In genomic region chr1:90616395-90616794, GRCh38 we compare ENCODE assay signal across 9 cellular contexts.
DNase-seq lines count a peak whose midpoint lies in the region; ATAC-seq and TF ChIP-seq lines count a peak whose summit lies in the region.
"Had no signal": no experiment of that assay in that cellular context is flagged by ENCODE, and none has a peak within 500 bp of the region (broad histone marks: within the 10 kb centered on the region; RNA-seq: fewer than 3 reads in every experiment).

No MANE protein-coding gene starts in this region.

- TF ChIP-seq CTCF in C4-2B (conservative IDR thresholded peaks at IDR 0.05), result peak; percentile 59

- no peaks in the 10 kb centered on the region for H3K9me3 ChIP-seq in HAP-1

- H3K4me3 ChIP-seq in HAP-1, result no peak overlapping the region

- no peak overlapping the region for H3K27ac ChIP-seq in C4-2B

- intact Hi-C loops in sciatic nerve (cut with DNase I), result no loop called here

- ATAC-seq in sciatic nerve, result no peak
- ATAC-seq: T-cell had no signal

- no peaks in the 10 kb centered on the region for H3K36me3 ChIP-seq in HAP-1 (replicated peaks)

- DNase-seq in HAP-1 (ENCODE audit: low spot score in 2 of 2) (peak; percentile 13 to 60), OCI-M1 (lab: John Stamatoyannopoulos, UW) (peak; percentile 82), glomerular visceral epithelial cell (ENCODE audit: extremely low spot score) (peak; percentile 4), retina (no peak), sciatic nerve (ENCODE audit: low spot score) (no peak), KG1 (lab: John Stamatoyannopoulos, UW) (no peak), cortex of kidney (lab: John Stamatoyannopoulos, UW) (no peak)
- DNase-seq: T-cell had no signal

- no peaks in the 10 kb centered on the region for H3K4me1 ChIP-seq in HAP-1

- in situ Hi-C loops in HAP-1 (cut with MboI; ENCODE audit: low sequenced_read_pairs), result no loop called here

- H3K27me3 ChIP-seq in HAP-1 (ENCODE audit: low read depth), result no peaks in the 10 kb centered on the region

Comparison
In these comparisons a context has a peak if more than half of its experiments do, and no peak if none do; other contexts are left out.
1. DNase-seq: peak in HAP-1 (2 of 2), OCI-M1 (single experiment) and glomerular visceral epithelial cell (single experiment); none in retina (single experiment), sciatic nerve (single experiment), KG1 (single experiment) and cortex of kidney (single experiment).